In genomic region chr3:133761605-133762484, GRCh38 we compare ENCODE assay signal across 20 cellular contexts. TPM values are rescaled to one million over a fixed set of nuclear protein-coding genes. Genes with fewer than 3 reads are reported as not detected.
DNase-seq lines count a peak whose midpoint lies in the region; ATAC-seq and TF ChIP-seq lines count a peak whose summit lies in the region.
"Had no signal": no experiment of that assay in that cellular context is flagged by ENCODE, and none has a peak within 500 bp of the region (broad histone marks: within the 10 kb centered on the region; RNA-seq: fewer than 3 reads in every experiment).

No MANE protein-coding gene starts in this region.

- no peak overlapping the region for H3K23ac ChIP-seq in trophoblast cell (ENCODE audit: low read length)

- no peak for TF ChIP-seq RAD21 in liver (IDR thresholded peaks at IDR 0.05)

- no peak overlapping the region for H2AK5ac ChIP-seq in trophoblast cell (ENCODE audit: low read length)

- H3K14ac ChIP-seq in trophoblast cell (ENCODE audit: low read length): no peak overlapping the region

- TF ChIP-seq CTCF in GM12865 (IDR thresholded peaks at IDR 0.05; ENCODE audit: insufficient read depth, low read depth, low read length, missing control alignments) (no peak), LNCaP clone FGC (IDR thresholded peaks at IDR 0.05; ENCODE audit: control insufficient read depth, extremely low read depth, insufficient read depth) (no peak), liver (IDR thresholded peaks at IDR 0.05; ENCODE audit: low read depth, low read length, missing input control) (no peak)

- H3K9ac ChIP-seq in liver (ENCODE audit: low read depth in 1 of 2, low read length in 2 of 2) (no peak overlapping the region), trophoblast cell (ENCODE audit: low read length) (no peak overlapping the region)
- H3K9ac ChIP-seq: BLaER1, GM23248 had no signal

- H2BK5ac ChIP-seq in trophoblast cell (ENCODE audit: low read depth, low read length, poor library complexity): no peak overlapping the region

- no peak overlapping the region for H3K4me2 ChIP-seq in trophoblast cell (ENCODE audit: low read length)
- H3K4me2 ChIP-seq: BLaER1 had no signal

- no peak overlapping the region for H3K4ac ChIP-seq in trophoblast cell (ENCODE audit: low read depth, low read length)

- H4K91ac ChIP-seq in trophoblast cell (ENCODE audit: low read depth, low read length): no peak overlapping the region

- H3K27me3 ChIP-seq in liver (ENCODE audit: control insufficient read depth in 4 of 4, insufficient read depth in 4 of 4, low read length in 3 of 4) (no peaks in the 10 kb centered on the region), trophoblast cell (ENCODE audit: insufficient read depth, low read length) (no peaks in the 10 kb centered on the region)
- H3K27me3 ChIP-seq: BLaER1 had no signal

- no peaks in the 10 kb centered on the region for H3K79me2 ChIP-seq in trophoblast cell (ENCODE audit: control insufficient read depth, insufficient read depth, low read length, poor library complexity)

- WGBS in liver: 52% methylated on average over 6 of the region's 6 CpGs
- WGBS in trophoblast cell (ENCODE audit: extremely low coverage, insufficient coverage, insufficient read length): no CpG with 5 or more reads among the region's 6 CpGs

- no peak overlapping the region for H2AFZ ChIP-seq in trophoblast cell (ENCODE audit: insufficient read depth, low read length, poor library complexity)
- H2AFZ ChIP-seq: GM23248 had no signal

- H4K12ac ChIP-seq in trophoblast cell (ENCODE audit: low read depth, low read length): no peak overlapping the region

- peak; percentile 18 for DNase-seq in GM12865 (ENCODE audit: low read depth)
- DNase-seq in LNCaP clone FGC (ENCODE audit: low read depth): peak; percentile 54
- DNase-seq in trophoblast cell: no peak
- no peak for DNase-seq in NCI-H226
- DNase-seq in T1000 (lab: John Stamatoyannopoulos, UW): no peak
- DNase-seq: 8988T; CD4-positive, alpha-beta memory T cell; DMS153; DMS79; GDM1; GM23248; KBM-7 had no signal

- H3K79me1 ChIP-seq in trophoblast cell (ENCODE audit: low read length): no peaks in the 10 kb centered on the region

- H3K36me3 ChIP-seq in liver (ENCODE audit: control insufficient read depth in 4 of 4, insufficient read depth in 3 of 4, low read depth in 1 of 4, low read length in 3 of 4) (peaks cover 10 to 89% (median 75%) of the 10 kb centered on the region in 4 donors), trophoblast cell (ENCODE audit: control insufficient read depth in 1 of 2, insufficient read depth in 2 of 2, low read length in 2 of 2) (no peaks in the 10 kb centered on the region)
- H3K36me3 ChIP-seq: HAP-1 had no signal

- H3K27ac ChIP-seq in liver (ENCODE audit: low read depth in 1 of 2, low read length in 2 of 2) (no peak overlapping the region), trophoblast cell (ENCODE audit: low read depth, low read length) (no peak overlapping the region)
- H3K27ac ChIP-seq: BLaER1, GM23248 had no signal

- no peak overlapping the region for H2BK120ac ChIP-seq in trophoblast cell (ENCODE audit: insufficient read depth, low read length, poor library complexity)

- H3K4me1 ChIP-seq in liver (ENCODE audit: control insufficient read depth in 4 of 4, insufficient read depth in 4 of 4, low read length in 3 of 4) (peaks cover 0 to 13% (median 2%) of the 10 kb centered on the region in 4 donors), trophoblast cell (ENCODE audit: control insufficient read depth in 1 of 2, insufficient read depth in 2 of 2, low read length in 2 of 2) (no peaks in the 10 kb centered on the region)
- H3K4me1 ChIP-seq: BLaER1, HAP-1 had no signal

- H3K18ac ChIP-seq in trophoblast cell (ENCODE audit: low read length): no peak overlapping the region

- peak; percentile 58 for ATAC-seq in GM18498 (IDR thresholded peaks at IDR 0.05; ENCODE audit: unreplicated experiment)

- H4K8ac ChIP-seq in trophoblast cell (ENCODE audit: low read depth, low read length): no peak overlapping the region

- H3K9me3 ChIP-seq in liver (ENCODE audit: control insufficient read depth in 4 of 4, low read length in 3 of 4) (no peaks in the 10 kb centered on the region), trophoblast cell (ENCODE audit: insufficient read depth, low read depth, low read length) (no peaks in the 10 kb centered on the region)
- H3K9me3 ChIP-seq: BLaER1, HAP-1 had no signal

- H3K4me3 ChIP-seq in GM12865 (ENCODE audit: low read depth, low read length) (no peak overlapping the region), LNCaP clone FGC (ENCODE audit: low read depth, low read length) (no peak overlapping the region), liver (ENCODE audit: low read depth in 1 of 3, low read length in 3 of 3) (no peak overlapping the region), trophoblast cell (ENCODE audit: low read depth, low read length) (no peak overlapping the region)
- H3K4me3 ChIP-seq: BLaER1, GM23248, HAP-1 had no signal

- no peak overlapping the region for H2BK12ac ChIP-seq in trophoblast cell (ENCODE audit: low read length)

TF ChIP-seq in liver, 16 proteins besides CTCF, POLR2A, EP300 and RAD21:
- peak in 1 of 2 donors; percentile 11 for TF ChIP-seq EGR1 (IDR thresholded peaks at IDR 0.05; ENCODE audit: low read depth in 2 of 2)
- no peak for TF ChIP-seq SP1 (IDR thresholded peaks at IDR 0.05)
- no peak for TF ChIP-seq RXRA (IDR thresholded peaks at IDR 0.05)
- TF ChIP-seq REST (IDR thresholded peaks at IDR 0.05): peak; percentile 1
- no peak for TF ChIP-seq HNF4A (conservative IDR thresholded peaks at IDR 0.05)
- peak in 1 of 2 donors; percentile 49 for TF ChIP-seq JUND (IDR thresholded peaks at IDR 0.05)
- peak; percentile 73 for TF ChIP-seq FOXA2 (IDR thresholded peaks at IDR 0.05)
- no peak for TF ChIP-seq NR2F2 (IDR thresholded peaks at IDR 0.05)
- TF ChIP-seq ATF3 (IDR thresholded peaks at IDR 0.05): no peak
- no peak for TF ChIP-seq HNF4G (IDR thresholded peaks at IDR 0.05)
- TF ChIP-seq FOXA1 (IDR thresholded peaks at IDR 0.05): no peak
- TF ChIP-seq TAF1 (conservative IDR thresholded peaks at IDR 0.05): no peak
- TF ChIP-seq MAX (IDR thresholded peaks at IDR 0.05): peak; percentile 47
- no peak for TF ChIP-seq GABPA (IDR thresholded peaks at IDR 0.05 in 1 of 2, conservative IDR thresholded peaks at IDR 0.05 in 1 of 2)
- peak; percentile 33 for TF ChIP-seq ZBTB33 (IDR thresholded peaks at IDR 0.05)

RNA-seq across cellular contexts. Expression of gene TF, which starts 15.7 kb away (rescaled TPM):
- 1,000 to 10,000 TPM; 5,845 to 6,687 TPM for total RNA-seq in liver
- 1,000 to 10,000 TPM; 5,045 to 9,659 TPM for polyA plus RNA-seq in liver
- polyA plus RNA-seq in trophoblast cell (2013): 0.32 and 0.34 TPM in 2 replicates
- total RNA-seq: Daoy, GM23248, H4 had no signal
- polyA plus RNA-seq: CD14-positive monocyte; CD4-positive, alpha-beta memory T cell; IgD-negative memory B cell had no signal

RNA-seq across cellular contexts. Expression of gene SRPRB, which starts 43.8 kb away (rescaled TPM):
- total RNA-seq in liver: 10 to 100 TPM; 34.7 to 97.6 TPM
- 10 to 100 TPM; 76.0 to 77.8 TPM for polyA plus RNA-seq in liver
- polyA plus RNA-seq in trophoblast cell (2013): 38.7 and 40.6 TPM in 2 replicates

Comparison
In these comparisons a context has a peak if more than half of its experiments do, and no peak if none do; other contexts are left out.
1. DNase-seq: peak in GM12865 (single experiment) and LNCaP clone FGC (single experiment); none in trophoblast cell (0 of 2), NCI-H226 (single experiment) and T1000 (single experiment).